8 cellular contexts compared by ENCODE assay signal in the genomic region with DNA sequence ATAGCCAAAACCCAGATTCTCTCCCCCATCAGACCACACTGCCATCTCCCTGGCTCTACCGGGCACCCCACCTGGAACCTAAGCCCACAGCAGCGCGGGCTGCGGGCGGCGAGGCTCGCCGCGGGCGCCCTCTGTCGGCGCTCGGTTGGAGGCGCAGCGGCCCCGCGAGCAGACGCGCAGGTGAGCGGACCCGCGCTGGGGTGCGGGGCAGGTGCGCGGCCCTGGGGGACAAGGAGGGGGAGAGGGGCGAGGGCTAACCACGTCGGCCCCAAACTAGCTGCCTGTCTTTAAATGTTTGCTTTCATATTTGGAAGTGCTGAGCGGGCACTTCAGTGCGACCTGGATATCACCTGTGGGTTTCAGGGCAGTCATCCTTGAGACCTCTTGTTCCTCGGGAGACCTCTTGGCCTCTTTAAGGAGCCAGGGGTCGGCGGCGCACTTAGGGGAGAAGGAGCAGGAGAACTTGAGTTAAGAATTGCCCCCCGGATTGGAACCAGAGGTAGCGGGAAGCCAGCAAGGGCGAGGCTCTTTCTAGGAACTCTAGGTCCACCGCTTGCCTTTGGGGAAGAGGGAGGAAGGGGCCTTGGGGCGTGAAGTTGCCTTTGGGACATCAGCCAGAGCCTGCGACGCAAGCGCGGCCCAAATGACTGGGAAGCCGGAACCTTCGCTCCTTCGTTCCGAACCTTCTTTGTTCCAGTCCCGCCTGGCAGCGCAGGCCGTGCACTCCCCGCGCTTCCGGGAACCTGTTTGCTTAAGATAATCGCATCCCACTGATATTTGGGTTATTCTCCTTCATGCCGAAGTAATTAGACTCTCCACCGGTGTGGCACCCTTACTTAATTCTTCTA.
DNase-seq lines count a peak whose midpoint lies in the region; ATAC-seq, FAIRE-seq and TF ChIP-seq lines count a peak whose summit lies in the region.

No MANE protein-coding gene starts in this region.

- H3K23ac ChIP-seq in H1 (ENCODE audit: insufficient read length): no peak overlapping the region

- H3K56ac ChIP-seq in H1 (replicated peaks; ENCODE audit: insufficient read length, low read depth, low read length): no peak overlapping the region

- no peak overlapping the region for H3K27ac Mint-ChIP-seq in activated CD4-positive, alpha-beta T cell treated with anti-CD3 and anti-CD28 coated beads, Interleukin-2, amount 10 ng/mL, durations not matched to agents 24 days and 14 days
- peak overlapping the region in 1 of 9 donors; percentile 49 for H3K27ac Mint-ChIP-seq in naive thymus-derived CD4-positive, alpha-beta T cell

- H2AFZ ChIP-seq in Karpas-422 (ENCODE audit: low read length) (no peak overlapping the region), H1 (ENCODE audit: low read length) (peak overlapping the region; percentile 92)

- 2% methylated on average over 52 of the region's 56 CpGs; no CpG with 5 or more reads in 1 of the 2 experiments for WGBS in H1 (ENCODE audit: extremely low coverage in 1 of 2, insufficient coverage in 1 of 2, insufficient read length in 1 of 2, insufficient replicate concordance in 2 of 2, low coverage in 1 of 2, low lambda C conversion rate in 2 of 2, missing lambda C conversion rate in 1 of 2), 2 experiments
- WGBS in tibial nerve, 2 donors: 1 to 4% methylated on average over 51 to 56 of the region's 56 CpGs

- peak overlapping the region; percentile 16 for H4K5ac ChIP-seq in H1 (ENCODE audit: insufficient read length, low read depth, low read length)

- peak; percentile 82 for ATAC-seq in GM21737 (IDR thresholded peaks at IDR 0.05; ENCODE audit: unreplicated experiment)
- peak; percentile 89 for ATAC-seq in naive thymus-derived CD4-positive, alpha-beta T cell

- H3K4me3 Mint-ChIP-seq in activated CD4-positive, alpha-beta T cell treated with anti-CD3 and anti-CD28 coated beads, Interleukin-2, amount 10 ng/mL, durations not matched to agents 24 days and 14 days: peak overlapping the region; percentile 73
- H3K4me3 Mint-ChIP-seq in naive thymus-derived CD4-positive, alpha-beta T cell: peak overlapping the region; percentile 60 to 90 (median 84)

- H2AK5ac ChIP-seq in H1 (ENCODE audit: low read depth, low read length): no peak overlapping the region

- CTCF ChIA-PET in H1 (lab: Charles Lee; ENCODE audit: partially characterized antibody): interaction anchor here (0.6 to 8.2 kb wide), 37 partner anchors 8 to 978 kb away, joined by 3 to 98 read pairs (median 4); no protein-coding TSS in a partner anchor
- CTCF ChIA-PET in naive thymus-derived CD4-positive, alpha-beta T cell (lab: Charles Lee): interaction anchor here (0.6 to 1.0 kb wide), 2 partner anchors 11 to 36 kb away, joined by 4 to 6 read pairs; no protein-coding TSS in a partner anchor

- no peak overlapping the region for H4K91ac ChIP-seq in H1 (replicated peaks; ENCODE audit: insufficient read length, low read length)

- H3K4me1 Mint-ChIP-seq in activated CD4-positive, alpha-beta T cell treated with anti-CD3 and anti-CD28 coated beads, Interleukin-2, amount 10 ng/mL, durations not matched to agents 24 days and 14 days: peaks cover 2% of the 10 kb centered on the region
- H3K4me1 Mint-ChIP-seq in naive thymus-derived CD4-positive, alpha-beta T cell: peaks cover 7 to 9% (median 8%) of the 10 kb centered on the region in 7 donors

- no peak overlapping the region for H2BK120ac ChIP-seq in H1 (replicated peaks; ENCODE audit: low read depth, low read length)

- no peaks in the 10 kb centered on the region for H3K4me1 ChIP-seq in Karpas-422 (ENCODE audit: low read length)
- peaks cover 0 to 14% (median 5%) of the 10 kb centered on the region in 4 experiments; a peak in 4 of 7 replicates for H3K4me1 ChIP-seq in H1 (replicated peaks in 1 of 4; ENCODE audit: control insufficient read depth in 3 of 4, insufficient read depth in 4 of 4, low read length in 3 of 4)
- H3K4me1 ChIP-seq in naive thymus-derived CD4-positive, alpha-beta T cell (ENCODE audit: control insufficient read depth in 2 of 2, insufficient read depth in 2 of 2, low read length in 2 of 2): peaks cover 0 to 4% of the 10 kb centered on the region in 2 donors
- H3K4me1 ChIP-seq in tibial nerve: peaks cover 0 to 11% (median 2%) of the 10 kb centered on the region in 4 donors

- H3K9me3 ChIP-seq in Karpas-422 (ENCODE audit: low read length) (no peaks in the 10 kb centered on the region), H1 (ENCODE audit: insufficient read depth in 2 of 2, low read depth in 1 of 2, low read length in 1 of 2) (no peaks in the 10 kb centered on the region), tibial nerve (no peaks in the 10 kb centered on the region)
- no peaks in the 10 kb centered on the region for H3K9me3 ChIP-seq in naive thymus-derived CD4-positive, alpha-beta T cell (ENCODE audit: control insufficient read depth in 2 of 3, low read length in 3 of 3)

- H3K23me2 ChIP-seq in H1 (ENCODE audit: low read depth, low read length): peaks cover 5% of the 10 kb centered on the region; the same call in 1 of the 2 replicates

- DNase-seq in GM03348 (ENCODE audit: low spot score): peak; percentile 69
- peak; percentile 63 for DNase-seq in Karpas-422
- peak; percentile 83 for DNase-seq in activated CD4-positive, alpha-beta T cell treated with anti-CD3 and anti-CD28 coated beads, Interleukin-2, amount 10 ng/mL, durations not matched to agents 24 days and 14 days
- peak in 1 of 2 experiments; percentile 82 for DNase-seq in H1 (ENCODE audit: low read depth in 1 of 2, low spot score in 2 of 2)
- DNase-seq in naive thymus-derived CD4-positive, alpha-beta T cell: peak in 8 of 9 donors; percentile 23 to 61 (median 48)
- no peak for DNase-seq in tibial nerve (ENCODE audit: low spot score in 2 of 2)
- no peak for DNase-seq in NCI-H187 (lab: John Stamatoyannopoulos, UW)

- H3K9me3 Mint-ChIP-seq in activated CD4-positive, alpha-beta T cell treated with anti-CD3 and anti-CD28 coated beads, Interleukin-2, amount 10 ng/mL, durations not matched to agents 24 days and 14 days: no peaks in the 10 kb centered on the region
- no peaks in the 10 kb centered on the region for H3K9me3 Mint-ChIP-seq in naive thymus-derived CD4-positive, alpha-beta T cell

- intact Hi-C loops in activated CD4-positive, alpha-beta T cell treated with anti-CD3 and anti-CD28 coated beads, Interleukin-2, amount 10 ng/mL, durations not matched to agents 24 days and 14 days (cut with micrococcal nuclease): loop anchor here (2.0 to 5.0 kb wide), 4 partner anchors 79 to 1412 kb away; a partner anchor contains a TSS
- intact Hi-C loops in naive thymus-derived CD4-positive, alpha-beta T cell (cut with micrococcal nuclease): loop anchor here (1.0 to 5.0 kb wide), 8 partner anchors 79 to 1412 kb away; a partner anchor contains a TSS

- H3K4me2 ChIP-seq in Karpas-422 (ENCODE audit: low read depth, low read length, poor library complexity, severe bottlenecking) (no peak overlapping the region), H1 (ENCODE audit: insufficient read depth in 1 of 2, low read depth in 2 of 2, low read length in 2 of 2) (peak overlapping the region; percentile 85 to 91)

- H3K9ac ChIP-seq in Karpas-422 (ENCODE audit: low read length) (no peak overlapping the region), H1 (replicated peaks in 1 of 4; ENCODE audit: extremely low read depth in 1 of 4, low read depth in 3 of 4, low read length in 3 of 4) (peak overlapping the region in 3 of 4 experiments; percentile 35 to 53 (median 46); a peak in 3 of 7 replicates)

- TF ChIP-seq CTCF in H1 (IDR thresholded peaks at IDR 0.05; ENCODE audit: control extremely low read depth in 1 of 3, insufficient read depth in 1 of 3, low read depth in 1 of 3, low read length in 3 of 3): peak; percentile 83 to 97 (median 83)
- TF ChIP-seq CTCF in tibial nerve (IDR thresholded peaks at IDR 0.05): peak; percentile 79 to 96 (median 87)

- no peak overlapping the region for H2BK20ac ChIP-seq in H1 (ENCODE audit: low read length)

- H2BK5ac ChIP-seq in H1 (ENCODE audit: low read depth, low read length): no peak overlapping the region; the same call in 1 of the 2 replicates

- peak overlapping the region; percentile 88 for H2BK12ac ChIP-seq in H1 (ENCODE audit: low read depth, low read length)

- H3K14ac ChIP-seq in H1 (ENCODE audit: insufficient read length): no peak overlapping the region

- no peaks in the 10 kb centered on the region for H3K79me2 ChIP-seq in Karpas-422 (ENCODE audit: low read length)
- H3K79me2 ChIP-seq in H1 (ENCODE audit: control insufficient read depth in 1 of 2, insufficient read depth in 2 of 2, low read length in 2 of 2): no peaks in the 10 kb centered on the region

- H3K36me3 ChIP-seq in Karpas-422 (ENCODE audit: insufficient read depth, low read length) (no peaks in the 10 kb centered on the region), H1 (ENCODE audit: control insufficient read depth in 2 of 4, insufficient read depth in 4 of 4, low read length in 3 of 4) (no peaks in the 10 kb centered on the region), tibial nerve (no peaks in the 10 kb centered on the region)
- H3K36me3 ChIP-seq in naive thymus-derived CD4-positive, alpha-beta T cell (ENCODE audit: control insufficient read depth in 2 of 3, insufficient read depth in 3 of 3, low read length in 3 of 3): no peaks in the 10 kb centered on the region

- H4K20me1 ChIP-seq in Karpas-422 (ENCODE audit: insufficient read depth, low read depth, low read length): no peaks in the 10 kb centered on the region
- no peaks in the 10 kb centered on the region for H4K20me1 ChIP-seq in H1 (replicated peaks in 1 of 2; ENCODE audit: control insufficient read depth in 1 of 2, insufficient read depth in 2 of 2, low read length in 2 of 2)

- TF ChIP-seq POLR2A in H1 (IDR thresholded peaks at IDR 0.05; ENCODE audit: control extremely low read depth in 1 of 2, low read depth in 2 of 2, low read length in 2 of 2) (no peak), tibial nerve (IDR thresholded peaks at IDR 0.05) (no peak)

- H3K27me3 ChIP-seq in Karpas-422 (ENCODE audit: low read length): no peaks in the 10 kb centered on the region
- peaks cover 0 to 3% (median 2%) of the 10 kb centered on the region in 4 experiments; a peak in 3 of 7 replicates for H3K27me3 ChIP-seq in H1 (replicated peaks in 1 of 4; ENCODE audit: control insufficient read depth in 3 of 4, extremely low read depth in 1 of 4, insufficient read depth in 3 of 4, low read length in 3 of 4)
- H3K27me3 ChIP-seq in naive thymus-derived CD4-positive, alpha-beta T cell (ENCODE audit: control insufficient read depth in 2 of 2, insufficient read depth in 2 of 2, low read length in 2 of 2): no peaks in the 10 kb centered on the region
- H3K27me3 ChIP-seq in tibial nerve: no peaks in the 10 kb centered on the region

- 0 out of 2 replicates have a peak overlapping the region, but pooled peaks have one; percentile 40 for H2BK15ac ChIP-seq in H1 (ENCODE audit: low read length)

- no peak for FAIRE-seq in H1 (lab: Jason Lieb, UNC)

- peak overlapping the region; percentile 76; the same call in 1 of the 2 replicates for H4K8ac ChIP-seq in H1 (ENCODE audit: extremely low read depth, insufficient read depth, low read length)

- H3K4me3 ChIP-seq in Karpas-422 (ENCODE audit: low read length) (no peak overlapping the region), H1 (ENCODE audit: extremely low read depth in 1 of 4, insufficient read depth in 2 of 4, low read depth in 3 of 4, low read length in 4 of 4) (peak overlapping the region; percentile 44 to 66 (median 51)), tibial nerve (peak overlapping the region; percentile 30 to 67 (median 46))
- H3K4me3 ChIP-seq in naive thymus-derived CD4-positive, alpha-beta T cell (ENCODE audit: low read length): peak overlapping the region; percentile 52

- POLR2A ChIA-PET in H1 (lab: Charles Lee; ENCODE audit: partially characterized antibody): interaction anchor here (0.6 to 0.9 kb wide), 2 partner anchors 528 to 855 kb away, joined by 3 read pairs; no protein-coding TSS in a partner anchor
- POLR2A ChIA-PET in naive thymus-derived CD4-positive, alpha-beta T cell (lab: Charles Lee): interaction anchor here (0.6 kb wide), 1 partner anchor 78 kb away, joined by 3 read pairs; a partner anchor contains a TSS

- H3K9me2 ChIP-seq in Karpas-422 (replicated peaks; ENCODE audit: insufficient read depth, low read length): no peaks in the 10 kb centered on the region

- H3K18ac ChIP-seq in H1 (ENCODE audit: extremely low read depth, low read length): peak overlapping the region; percentile 71; the same call in 1 of the 2 replicates

- peaks cover 38% of the 10 kb centered on the region for H3K27me3 Mint-ChIP-seq in activated CD4-positive, alpha-beta T cell treated with anti-CD3 and anti-CD28 coated beads, Interleukin-2, amount 10 ng/mL, durations not matched to agents 24 days and 14 days
- peaks cover 13 to 47% (median 33%) of the 10 kb centered on the region in 5 donors for H3K27me3 Mint-ChIP-seq in naive thymus-derived CD4-positive, alpha-beta T cell

- no peaks in the 10 kb centered on the region for H3K36me3 Mint-ChIP-seq in activated CD4-positive, alpha-beta T cell treated with anti-CD3 and anti-CD28 coated beads, Interleukin-2, amount 10 ng/mL, durations not matched to agents 24 days and 14 days (ENCODE audit: low read depth)
- no peaks in the 10 kb centered on the region for H3K36me3 Mint-ChIP-seq in naive thymus-derived CD4-positive, alpha-beta T cell

- peak; percentile 81 to 92 for TF ChIP-seq RAD21 in H1 (IDR thresholded peaks at IDR 0.05 in 1 of 2, conservative IDR thresholded peaks at IDR 0.05 in 1 of 2; ENCODE audit: low read depth in 2 of 2, low read length in 2 of 2)

- H3K4ac ChIP-seq in H1 (replicated peaks; ENCODE audit: insufficient read length, low read depth, low read length): no peak overlapping the region

- TF ChIP-seq EP300 in H1 (IDR thresholded peaks at IDR 0.05; ENCODE audit: borderline replicate concordance in 1 of 2, low read depth in 2 of 2, low read length in 2 of 2) (peak in 1 of 2 experiments; percentile 48; a peak in 1 of 3 replicates), tibial nerve (IDR thresholded peaks at IDR 0.05) (no peak)

- H3K27ac ChIP-seq in Karpas-422 (ENCODE audit: low read length) (no peak overlapping the region), H1 (ENCODE audit: low read depth, low read length) (no peak overlapping the region), tibial nerve (peak overlapping the region in 1 of 4 donors; percentile 20)
- H3K27ac ChIP-seq in naive thymus-derived CD4-positive, alpha-beta T cell (ENCODE audit: low read depth, low read length): no peak overlapping the region

- no peaks in the 10 kb centered on the region for H3K79me1 ChIP-seq in H1 (ENCODE audit: low read depth, low read length)

Comparison
In these comparisons a context has a peak if more than half of its experiments do, and no peak if none do; other contexts are left out.
1. DNase-seq: peak in GM03348 (single experiment), Karpas-422 (single experiment), activated CD4-positive, alpha-beta T cell treated with anti-CD3 and anti-CD28 coated beads, Interleukin-2, amount 10 ng/mL, durations not matched to agents 24 days and 14 days (single experiment) and naive thymus-derived CD4-positive, alpha-beta T cell (8 of 9); none in tibial nerve (0 of 2) and NCI-H187 (0 of 2).